9 cellular contexts compared by ENCODE assay signal in genomic region chr7:127348247-127348631, GRCh38. TPM values are rescaled to one million over a fixed set of nuclear protein-coding genes. Genes with fewer than 3 reads are reported as not detected.
DNase-seq lines count a peak whose midpoint lies in the region; ATAC-seq and TF ChIP-seq lines count a peak whose summit lies in the region.
"Had no signal": no experiment of that assay in that cellular context is flagged by ENCODE, and none has a peak within 500 bp of the region (broad histone marks: within the 10 kb centered on the region; RNA-seq: fewer than 3 reads in every experiment).

No MANE protein-coding gene starts in this region.

- peaks cover 20 to 28% (median 27%) of the 10 kb centered on the region in 3 donors for H3K4me1 Mint-ChIP-seq in T-cell

- TF ChIP-seq CTCF in esophagus squamous epithelium (IDR thresholded peaks at IDR 0.05): no peak
- TF ChIP-seq CTCF in sigmoid colon (IDR thresholded peaks at IDR 0.05): no peak

- H3K9me3 ChIP-seq in GM23248 (ENCODE audit: low read depth) (no peaks in the 10 kb centered on the region), esophagus squamous epithelium (peaks cover 0 to 3% (median 0%) of the 10 kb centered on the region in 3 donors), sigmoid colon (no peaks in the 10 kb centered on the region)

- no peaks in the 10 kb centered on the region for H3K27me3 Mint-ChIP-seq in T-cell

- intact Hi-C loops in esophagus squamous epithelium (cut with DNase I): no loop called here
- intact Hi-C loops in sigmoid colon (cut with DNase I): loop anchor here (5.0 to 10.0 kb wide), 2 partner anchors 44 to 167 kb away; partner anchors contain the start of gene ZNF800

- no peak for TF ChIP-seq POLR2A in esophagus squamous epithelium (IDR thresholded peaks at IDR 0.05)
- TF ChIP-seq POLR2A in sigmoid colon (IDR thresholded peaks at IDR 0.05): no peak

- no peaks in the 10 kb centered on the region for H3K4me1 ChIP-seq in GM23248 (ENCODE audit: insufficient read depth)
- H3K4me1 ChIP-seq in esophagus squamous epithelium: peaks cover 0 to 11% (median 0%) of the 10 kb centered on the region in 3 donors
- peaks cover 0 to 8% (median 5%) of the 10 kb centered on the region in 4 donors for H3K4me1 ChIP-seq in sigmoid colon

- no peaks in the 10 kb centered on the region for H3K9me2 ChIP-seq in GM23248 (ENCODE audit: insufficient read depth)

- WGBS in GM23248 (ENCODE audit: low coverage in 1 of 2, low lambda C conversion rate in 2 of 2, missing lambda C conversion rate in 2 of 2), 2 experiments: 94 to 98% methylated on average over 3 of the region's 3 CpGs
- WGBS in esophagus squamous epithelium, 2 donors: 90 to 92% methylated on average over 3 of the region's 3 CpGs
- 97 to 98% methylated on average over 3 of the region's 3 CpGs for WGBS in sigmoid colon, 2 donors

- no peaks in the 10 kb centered on the region for H3K9me3 Mint-ChIP-seq in T-cell

- H3K4me3 ChIP-seq in GM23248 (peak overlapping the region; percentile 70), esophagus squamous epithelium (peak overlapping the region; percentile 27 to 62 (median 38)), sigmoid colon (peak overlapping the region in 3 of 4 donors; percentile 37 to 42 (median 41))

- H3K4me2 ChIP-seq in GM23248 (ENCODE audit: unreplicated experiment): peak overlapping the region; percentile 74

- no peak for TF ChIP-seq EP300 in sigmoid colon (IDR thresholded peaks at IDR 0.05)

- H3K27ac Mint-ChIP-seq in T-cell: peak overlapping the region in 1 of 2 donors; percentile 39

- DNase-seq in GM23248 (no peak), T-cell (no peak), esophagus squamous epithelium (lab: John Stamatoyannopoulos, UW) (no peak), sigmoid colon (no peak), NCI-H1092 (lab: John Stamatoyannopoulos, UW) (no peak), NCI-H128 (lab: John Stamatoyannopoulos, UW; ENCODE audit: unreplicated experiment) (no peak), occipital lobe (lab: John Stamatoyannopoulos, UW) (no peak)
- DNase-seq: NCI-H524 treated with DMSO at 0.1 percent for 48 hours had no signal

- H3K27me3 ChIP-seq in GM23248 (replicated peaks; ENCODE audit: insufficient read depth) (no peaks in the 10 kb centered on the region), esophagus squamous epithelium (no peaks in the 10 kb centered on the region), sigmoid colon (no peaks in the 10 kb centered on the region)

- peaks cover 32% of the 10 kb centered on the region for H3F3A ChIP-seq in GM23248 (ENCODE audit: insufficient read depth)

- H3K36me3 Mint-ChIP-seq in T-cell: peaks cover 4% of the 10 kb centered on the region

- no peaks in the 10 kb centered on the region for H4K20me1 ChIP-seq in GM23248 (ENCODE audit: insufficient read depth)

- H3K36me3 ChIP-seq in GM23248 (ENCODE audit: low read depth) (peaks cover 5% of the 10 kb centered on the region; the same call in 1 of the 2 replicates), esophagus squamous epithelium (no peaks in the 10 kb centered on the region), sigmoid colon (no peaks in the 10 kb centered on the region)

- peak overlapping the region; percentile 81 for H2AFZ ChIP-seq in GM23248

- in situ Hi-C loops in GM23248 (cut with MboI): no loop called here

- peak overlapping the region; percentile 68 for H3K9ac ChIP-seq in GM23248

- ATAC-seq in T-cell (replicated peaks in 1 of 4) (no peak), HG03097 (IDR thresholded peaks at IDR 0.05; ENCODE audit: low FRiP score, unreplicated experiment) (no peak)

- H3K27ac ChIP-seq in GM23248 (no peak overlapping the region), esophagus squamous epithelium (no peak overlapping the region), sigmoid colon (no peak overlapping the region)

- peak overlapping the region; percentile 40 to 79 (median 54) for H3K4me3 Mint-ChIP-seq in T-cell

- H3K79me2 ChIP-seq in GM23248 (ENCODE audit: insufficient read depth): no peaks in the 10 kb centered on the region

- CTCF ChIA-PET in T-cell (lab: Charles Lee): interaction anchor here (0.5 to 2.2 kb wide), 26 partner anchors 8 to 861 kb away, joined by 3 to 22 read pairs (median 5); partner anchors contain the start of gene ZNF800 (in 1 of the 2)

- POLR2A ChIA-PET in T-cell (lab: Charles Lee): interaction anchor here in 1 of 2 donors (0.6 to 1.4 kb wide), 2 partner anchors 99 to 148 kb away, joined by 3 to 8 read pairs; no protein-coding TSS in a partner anchor

RNA-seq across cellular contexts. Expression of gene ZNF800, which starts 44.3 kb away (rescaled TPM):
- 16.9 and 19.9 TPM in 2 replicates for total RNA-seq in GM23248 (2014; rRNA removed; shearing (Covaris generic))
- polyA plus RNA-seq in GM23248 (2016; fragmentation: Nextera tagmentation; extraction: Ambion mirVana) (20.3 and 20.8 TPM in 2 replicates), sigmoid colon (1 to 10 TPM; 3.6 to 8.3 (median 6.0) TPM)
- total RNA-seq in T-cell (10 to 100 TPM; 59.6 to 75.0 (median 64.3) TPM), esophagus squamous epithelium (10 to 100 TPM; 21.1 to 27.8 (median 24.2) TPM), sigmoid colon (10 to 100 TPM; 29.2 to 39.1 (median 36.0) TPM), occipital lobe (51.0 TPM)
